Comparison of ENCODE assay signal across 11 cellular contexts in genomic region chr2:163682695-163683094, GRCh38. TPM values are rescaled to one million over a fixed set of nuclear protein-coding genes. Genes with fewer than 3 reads are reported as not detected.
DNase-seq lines count a peak whose midpoint lies in the region; TF ChIP-seq lines count a peak whose summit lies in the region.
"Had no signal": no experiment of that assay in that cellular context is flagged by ENCODE, and none has a peak within 500 bp of the region (broad histone marks: within the 10 kb centered on the region; RNA-seq: fewer than 3 reads in every experiment).

No MANE protein-coding gene starts in this region.

- no peak overlapping the region for H3K27ac Mint-ChIP-seq in chondrocyte (ENCODE audit: unreplicated experiment)
- H3K27ac Mint-ChIP-seq: nephron had no signal

- no peaks in the 10 kb centered on the region for H3K27me3 Mint-ChIP-seq in chondrocyte (ENCODE audit: low read depth)

- no peak overlapping the region for H2AK5ac ChIP-seq in mesendoderm (ENCODE audit: low read length)

- CTCF ChIA-PET in BJ (lab: Yijun Ruan, JAX), result interaction anchor here (0.7 kb wide), 1 partner anchor 58 kb away, joined by 3 read pairs; no protein-coding TSS in a partner anchor

- no peak overlapping the region for H2BK5ac ChIP-seq in mesendoderm (ENCODE audit: low read length)

- no peak overlapping the region for H3K18ac ChIP-seq in mesendoderm (ENCODE audit: low read length)

- intact Hi-C loops in transverse colon (cut with DNase I; ENCODE audit: low total_unique reads), result no loop called here

- WGBS in mesendoderm (ENCODE audit: extremely low coverage, insufficient coverage, low lambda C conversion rate), result no CpG with 5 or more reads among the region's 1 CpG
- WGBS in transverse colon (ENCODE audit: low coverage in 1 of 2), 2 donors, result 63 to 70% methylated on average over 1 of the region's 1 CpG

- no peak overlapping the region for H3K4me3 ChIP-seq in BJ (ENCODE audit: low read depth, low read length)
- no peak overlapping the region for H3K4me3 ChIP-seq in mesendoderm (ENCODE audit: low read length)
- H3K4me3 ChIP-seq in transverse colon, result no peak overlapping the region

- H3K27ac ChIP-seq in mesendoderm (ENCODE audit: low read depth, low read length), result no peak overlapping the region
- H3K27ac ChIP-seq in transverse colon, result no peak overlapping the region

- no peak overlapping the region for H3K23ac ChIP-seq in mesendoderm (ENCODE audit: low read length)

- no peak overlapping the region for H3K9ac ChIP-seq in mesendoderm (ENCODE audit: low read length)

- no peaks in the 10 kb centered on the region for H3K79me2 ChIP-seq in mesendoderm (ENCODE audit: control insufficient read depth, insufficient read depth, low read length)

- H3K9me3 Mint-ChIP-seq in chondrocyte (ENCODE audit: low read depth), result no peaks in the 10 kb centered on the region
- H3K9me3 Mint-ChIP-seq: nephron had no signal

- H3K4me1 Mint-ChIP-seq in chondrocyte (ENCODE audit: low read depth), result peaks cover 17% of the 10 kb centered on the region

- H3K4me1 ChIP-seq in mesendoderm (ENCODE audit: control insufficient read depth, low read depth, low read length) (no peaks in the 10 kb centered on the region), transverse colon (no peaks in the 10 kb centered on the region)

- no peak overlapping the region for H3K4ac ChIP-seq in mesendoderm (ENCODE audit: low read depth, low read length)

- H4K5ac ChIP-seq in mesendoderm (ENCODE audit: low read length), result no peak overlapping the region

- no peak overlapping the region for H2BK15ac ChIP-seq in mesendoderm (replicated peaks; ENCODE audit: low read depth)

- H3K9me3 ChIP-seq in transverse colon, result no peaks in the 10 kb centered on the region

- H3K4me3 Mint-ChIP-seq in chondrocyte (ENCODE audit: unreplicated experiment), result no peak overlapping the region
- H3K4me3 Mint-ChIP-seq: nephron had no signal

- peaks cover 3% of the 10 kb centered on the region for H3K79me1 ChIP-seq in mesendoderm (ENCODE audit: low read length)

- H3K36me3 ChIP-seq in BJ (ENCODE audit: control insufficient read depth, insufficient read depth, low read length) (no peaks in the 10 kb centered on the region), mesendoderm (ENCODE audit: control insufficient read depth, insufficient read depth, low read length) (no peaks in the 10 kb centered on the region), transverse colon (no peaks in the 10 kb centered on the region)

- peaks cover 2% of the 10 kb centered on the region for H3K36me3 Mint-ChIP-seq in chondrocyte (ENCODE audit: low read depth)

- peak; percentile 31; the same call in 1 of the 2 replicates for TF ChIP-seq CTCF in BJ (IDR thresholded peaks at IDR 0.05; ENCODE audit: insufficient read depth, low read depth, low read length)
- TF ChIP-seq CTCF in chondrocyte (IDR thresholded peaks at IDR 0.05), result peak; percentile 64
- no peak for TF ChIP-seq CTCF in transverse colon (IDR thresholded peaks at IDR 0.05)

- no peaks in the 10 kb centered on the region for H3K27me3 ChIP-seq in BJ (ENCODE audit: control insufficient read depth, insufficient read depth, low read length)
- H3K27me3 ChIP-seq in mesendoderm (ENCODE audit: insufficient read depth, low read length, poor library complexity), result no peaks in the 10 kb centered on the region
- no peaks in the 10 kb centered on the region for H3K27me3 ChIP-seq in transverse colon

- no peak overlapping the region for H2BK120ac ChIP-seq in mesendoderm (ENCODE audit: low read depth, low read length)

- H4K8ac ChIP-seq in mesendoderm (ENCODE audit: low read depth, low read length), result no peak overlapping the region

- no peak for TF ChIP-seq EP300 in transverse colon (IDR thresholded peaks at IDR 0.05; ENCODE audit: low read depth)

- POLR2A ChIA-PET in BJ (lab: Charles Lee), result no interaction called here

- no peak for DNase-seq in BJ (ENCODE audit: low read depth)
- DNase-seq in M059J (ENCODE audit: low read depth), result peak; percentile 67
- no peak for DNase-seq in chondrocyte (ENCODE audit: low spot score)
- peak; percentile 43 for DNase-seq in mesendoderm
- no peak for DNase-seq in activated CD8-positive, alpha-beta memory T cell treated with anti-CD3 and anti-CD28 coated beads, Interleukin-2, amount 50 U/mL, for 48 hours
- DNase-seq in transverse colon, result no peak
- no peak for DNase-seq in SHP77 treated with DMSO at 0.1 percent for 48 hours (lab: John Stamatoyannopoulos, UW)
- no peak for DNase-seq in G401 (ENCODE audit: low spot score)
- DNase-seq: activated effector memory CD4-positive, alpha-beta T cell treated with Interleukin-2 at 50 U/mL for 16 hours; NCI-H2029 treated with DMSO at 0.1 percent for 48 hours had no signal

- TF ChIP-seq POLR2A in transverse colon (IDR thresholded peaks at IDR 0.05), result no peak

- no peak overlapping the region for H3K56ac ChIP-seq in mesendoderm (ENCODE audit: low read length)

- in situ Hi-C loops in transverse colon (cut with MboI; ENCODE audit: low pct_ligation_motif_present in 1 of 4, low pct_unique_long_range_greater_than_20kb in 1 of 4, low sequenced_read_pairs in 3 of 4) (no loop called here), G401 (cut with HindIII; ENCODE audit: low sequenced_read_pairs) (no loop called here)

- no peak overlapping the region for H3K4me2 ChIP-seq in mesendoderm (ENCODE audit: low read length)

RNA-seq across cellular contexts. Expression of gene FIGN, which starts 53.1 kb away (rescaled TPM):
- 2.4 and 3.0 TPM in 2 replicates for polyA plus RNA-seq in BJ (2011; rRNA removed)
- polyA minus RNA-seq in BJ (2011; rRNA and poly(A)+ RNA removed), result 2.1 and 2.7 TPM in 2 replicates
- total RNA-seq in M059J (2014; rRNA removed; shearing (Covaris generic)), result 1.5 and 3.4 TPM in 2 replicates
- total RNA-seq in chondrocyte (11.8 to 23.4 TPM (median 12.1 TPM) in 3 replicates), transverse colon (1 to 10 TPM in 2 of 4 donors, under 1 TPM in 2; 0.75 to 1.3 (median 1.0) TPM)
- 7.2 TPM for polyA plus RNA-seq in mesendoderm (2013, experiment 1 of 2)
- polyA plus RNA-seq in mesendoderm (2013, experiment 2 of 2), result 6.8 TPM
- 2.1 and 3.7 TPM in 2 replicates for total RNA-seq in G401 (2014; rRNA removed; shearing (Covaris generic))

Comparison
In these comparisons a context has a peak if more than half of its experiments do, and no peak if none do; other contexts are left out.
1. DNase-seq: peak in M059J (single experiment) and mesendoderm (single experiment); none in BJ (single experiment), chondrocyte (single experiment), activated CD8-positive, alpha-beta memory T cell treated with anti-CD3 and anti-CD28 coated beads, Interleukin-2, amount 50 U/mL, for 48 hours (single experiment), transverse colon (single experiment), SHP77 treated with DMSO at 0.1 percent for 48 hours (single experiment) and G401 (single experiment).
2. CTCF ChIP-seq: peak in BJ (single experiment) and chondrocyte (single experiment); none in transverse colon (0 of 5).